14 cellular contexts compared by ENCODE assay signal in genomic region chr2:4518596-4518995, GRCh38.
"Had no signal": no experiment of that assay in that cellular context is flagged by ENCODE, and none has a peak within 500 bp of the region (broad histone marks: within the 10 kb centered on the region; RNA-seq: fewer than 3 reads in every experiment).

No MANE protein-coding gene starts in this region.

- DNase-seq: KBM-7, MG63, NCI-H1092 treated with DMSO at 0.1 percent for 48 hours, NCI-H1436, NCI-H187, NCI-H2029, NCI-H2081 treated with DMSO at 0.1 percent for 48 hours, NCI-H2171 treated with DMSO at 0.1 percent for 48 hours, NCI-H345, NCI-H446 treated with DMSO at 0.1 percent for 48 hours, NCI-H510A treated with DMSO at 0.1 percent for 48 hours, NCI-H526, SHP77 treated with DMSO at 0.1 percent for 48 hours had no signal

- ATAC-seq: Right ventricle myocardium inferior had no signal
